ENCODE assay signal across 17 cellular contexts in genomic region chr1:76138217-76138616, GRCh38.
DNase-seq lines count a peak whose midpoint lies in the region; ATAC-seq and TF ChIP-seq lines count a peak whose summit lies in the region.
"Had no signal": no experiment of that assay in that cellular context is flagged by ENCODE, and none has a peak within 500 bp of the region (broad histone marks: within the 10 kb centered on the region; RNA-seq: fewer than 3 reads in every experiment).

No MANE protein-coding gene starts in this region.

- WGBS in right cardiac atrium = 76% methylated on average over 1 of the region's 1 CpG

- intact Hi-C loops in Right ventricle myocardium inferior (cut with DNase I) = loop anchor here (5.0 kb wide), 1 partner anchor 61 kb away; no protein-coding TSS in a partner anchor
- intact Hi-C loops in cardiac septum (cut with DNase I) = loop anchor here (2.0 kb wide), 1 partner anchor 55 kb away; no protein-coding TSS in a partner anchor
- intact Hi-C loops in right cardiac atrium (cut with DNase I) = no loop called here
- intact Hi-C loops in sciatic nerve (cut with DNase I) = no loop called here
- intact Hi-C loops in uterus (cut with DNase I; ENCODE audit: low total_unique reads) = no loop called here

- no peak overlapping the region for H3K27ac Mint-ChIP-seq in activated T-cell treated with anti-CD3 and anti-CD28 coated beads, Interleukin-2, amount 50 U/mL, for 24 hours
- H3K27ac Mint-ChIP-seq: CD8-positive, alpha-beta memory T cell; HFFc6 had no signal

- H3K36me3 ChIP-seq in uterus = no peaks in the 10 kb centered on the region
- H3K36me3 ChIP-seq: BLaER1 had no signal

- H3K27me3 ChIP-seq in right cardiac atrium (ENCODE audit: control insufficient read depth, insufficient read depth) = no peaks in the 10 kb centered on the region
- no peaks in the 10 kb centered on the region for H3K27me3 ChIP-seq in uterus
- H3K27me3 ChIP-seq: BLaER1 had no signal

- no peaks in the 10 kb centered on the region for H3K9me3 ChIP-seq in right cardiac atrium (ENCODE audit: control insufficient read depth, low read length)
- no peaks in the 10 kb centered on the region for H3K9me3 ChIP-seq in uterus
- H3K9me3 ChIP-seq: BLaER1 had no signal

- H3K4me3 ChIP-seq in right cardiac atrium (ENCODE audit: low read length) (no peak overlapping the region), uterus (no peak overlapping the region)
- H3K4me3 ChIP-seq: BLaER1, GM23248 had no signal

- H3K36me3 Mint-ChIP-seq in activated T-cell treated with anti-CD3 and anti-CD28 coated beads, Interleukin-2, amount 50 U/mL, for 24 hours (ENCODE audit: low read depth) = no peaks in the 10 kb centered on the region
- H3K36me3 Mint-ChIP-seq: CD8-positive, alpha-beta memory T cell had no signal

- no peak for DNase-seq in Right ventricle myocardium inferior (ENCODE audit: missing footprints)
- DNase-seq in cardiac septum (ENCODE audit: low spot score) = no peak
- peak in 2 of 3 donors; percentile 33 to 60 for DNase-seq in right cardiac atrium
- DNase-seq in sciatic nerve (ENCODE audit: low spot score) = no peak
- peak in 1 of 2 donors; percentile 34 for DNase-seq in uterus
- no peak for DNase-seq in OCI-M2 (lab: John Stamatoyannopoulos, UW; ENCODE audit: unreplicated experiment)
- DNase-seq in activated T-cell treated with anti-CD3 and anti-CD28 coated beads, Interleukin-2, amount 50 U/mL, for 24 hours = no peak
- DNase-seq: CD8-positive, alpha-beta memory T cell; GM23248; HFFc6; NCI-H1105; NCI-H187; NCI-H446 had no signal

- peak overlapping the region; percentile 52 for H3K27ac ChIP-seq in right cardiac atrium (ENCODE audit: low read length)
- peak overlapping the region; percentile 48 to 68 for H3K27ac ChIP-seq in uterus
- H3K27ac ChIP-seq: 22Rv1, BLaER1, GM23248, KMS-11 had no signal

- peak; percentile 54 for ATAC-seq in Right ventricle myocardium inferior
- peak; percentile 88 to 96 for ATAC-seq in right cardiac atrium
- ATAC-seq in sciatic nerve = peak; percentile 67
- no peak for ATAC-seq in GM19397 (IDR thresholded peaks at IDR 0.05; ENCODE audit: unreplicated experiment)

- no peak overlapping the region for H3K4me3 Mint-ChIP-seq in activated T-cell treated with anti-CD3 and anti-CD28 coated beads, Interleukin-2, amount 50 U/mL, for 24 hours
- H3K4me3 Mint-ChIP-seq: CD8-positive, alpha-beta memory T cell; HFFc6 had no signal

- TF ChIP-seq CTCF in uterus (IDR thresholded peaks at IDR 0.05) = no peak

- H3K9me3 Mint-ChIP-seq in activated T-cell treated with anti-CD3 and anti-CD28 coated beads, Interleukin-2, amount 50 U/mL, for 24 hours = no peaks in the 10 kb centered on the region
- H3K9me3 Mint-ChIP-seq: CD8-positive, alpha-beta memory T cell; HFFc6 had no signal

- H3K4me1 ChIP-seq in right cardiac atrium (ENCODE audit: control insufficient read depth, insufficient read depth, low read length) = peaks cover 6% of the 10 kb centered on the region
- H3K4me1 ChIP-seq in uterus = no peaks in the 10 kb centered on the region
- H3K4me1 ChIP-seq: BLaER1 had no signal

- no peak for TF ChIP-seq POLR2A in uterus (IDR thresholded peaks at IDR 0.05)

- H3K4me1 Mint-ChIP-seq in activated T-cell treated with anti-CD3 and anti-CD28 coated beads, Interleukin-2, amount 50 U/mL, for 24 hours (ENCODE audit: low read depth) = peaks cover 1% of the 10 kb centered on the region
- H3K4me1 Mint-ChIP-seq: CD8-positive, alpha-beta memory T cell had no signal

- no peaks in the 10 kb centered on the region for H3K27me3 Mint-ChIP-seq in activated T-cell treated with anti-CD3 and anti-CD28 coated beads, Interleukin-2, amount 50 U/mL, for 24 hours

Comparison
In these comparisons a context has a peak if more than half of its experiments do, and no peak if none do; other contexts are left out.
1. DNase-seq: peak in right cardiac atrium (2 of 3); none in Right ventricle myocardium inferior (single experiment), cardiac septum (single experiment), sciatic nerve (single experiment), OCI-M2 (single experiment) and activated T-cell treated with anti-CD3 and anti-CD28 coated beads, Interleukin-2, amount 50 U/mL, for 24 hours (single experiment).
2. intact Hi-C loops: an anchor here in Right ventricle myocardium inferior (5.0 kb wide) and cardiac septum (2.0 kb wide); none called in right cardiac atrium, sciatic nerve and uterus.